11 cellular contexts compared by ENCODE assay signal in the genomic region with DNA sequence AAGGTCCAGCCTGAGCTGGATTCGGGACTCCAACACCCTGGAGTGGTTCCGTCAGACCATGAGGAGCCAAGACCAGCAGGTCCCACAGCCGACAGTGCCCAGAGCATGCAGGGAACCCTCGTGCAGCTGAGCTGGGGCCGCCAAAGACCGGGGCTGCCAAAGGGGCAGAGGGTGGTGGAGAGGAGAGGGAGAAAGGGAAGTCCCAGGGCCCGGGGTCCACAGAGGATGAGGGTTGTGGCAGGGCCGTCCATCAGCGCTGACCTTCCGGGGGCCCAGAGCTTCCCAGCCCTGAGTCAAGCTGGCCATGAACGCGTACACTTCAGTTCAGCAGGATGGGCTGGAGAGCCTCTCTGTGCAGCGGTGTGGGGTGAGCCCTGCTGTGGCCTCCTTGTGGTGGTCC. TPM values are rescaled to one million over a fixed set of nuclear protein-coding genes. Genes with fewer than 3 reads are reported as not detected.
DNase-seq lines count a peak whose midpoint lies in the region; ATAC-seq and TF ChIP-seq lines count a peak whose summit lies in the region.
"Had no signal": no experiment of that assay in that cellular context is flagged by ENCODE, and none has a peak within 500 bp of the region (broad histone marks: within the 10 kb centered on the region; RNA-seq: fewer than 3 reads in every experiment).

No MANE protein-coding gene starts in this region.

- H2AK5ac ChIP-seq in neuronal stem cell (ENCODE audit: low read depth, low read length) = no peak overlapping the region

- no peak overlapping the region for H2BK120ac ChIP-seq in neuronal stem cell (ENCODE audit: low read depth, low read length)

- peak overlapping the region; percentile 50; the same call in 1 of the 2 replicates for H3K27ac ChIP-seq in BLaER1
- peak overlapping the region; percentile 96 for H3K27ac ChIP-seq in RWPE1
- H3K27ac ChIP-seq in neuronal stem cell (replicated peaks; ENCODE audit: low read length) = no peak overlapping the region
- H3K27ac ChIP-seq: A549 had no signal

- ATAC-seq in GM21390 (IDR thresholded peaks at IDR 0.05; ENCODE audit: unreplicated experiment) = no peak
- ATAC-seq: A549 had no signal

- no peak overlapping the region for H4K91ac ChIP-seq in neuronal stem cell (ENCODE audit: low read depth, low read length, poor library complexity)

- CTCF ChIA-PET in RWPE1 (lab: Yijun Ruan, JAX) = no interaction called here

- H3K36me3 ChIP-seq in BLaER1 = peaks cover 73% of the 10 kb centered on the region
- H3K36me3 ChIP-seq in GM06990 (ENCODE audit: control insufficient read depth, insufficient read depth, low read length) = peaks cover 10% of the 10 kb centered on the region
- H3K36me3 ChIP-seq in neuronal stem cell (replicated peaks in 1 of 2; ENCODE audit: control insufficient read depth in 2 of 2, insufficient read depth in 2 of 2, low read length in 2 of 2) = peaks cover 44 to 82% of the 10 kb centered on the region in 2 donors

- WGBS in neuronal stem cell (ENCODE audit: extremely low coverage in 2 of 2, insufficient read length in 2 of 2, insufficient replicate concordance in 1 of 2), 2 donors = no CpG with 5 or more reads among the region's 13 CpGs

- H3K23ac ChIP-seq in neuronal stem cell (ENCODE audit: low read depth, low read length, poor library complexity) = peak overlapping the region; percentile 85

- H3K4me2 ChIP-seq in BLaER1 = peak overlapping the region; percentile 76
- no peak overlapping the region for H3K4me2 ChIP-seq in neuronal stem cell (ENCODE audit: insufficient read depth, low read length, poor library complexity, severe bottlenecking)
- H3K4me2 ChIP-seq: A549, GM23338 had no signal

- H3K4me3 ChIP-seq in BLaER1 (no peak overlapping the region), GM06990 (replicated peaks; ENCODE audit: low read depth, low read length) (no peak overlapping the region), neuronal stem cell (ENCODE audit: low read length in 2 of 2) (peak overlapping the region in 1 of 2 donors; percentile 22)
- H3K4me3 ChIP-seq: A549, GM23338 had no signal

- H4K20me1 ChIP-seq in BLaER1 = peaks cover 74% of the 10 kb centered on the region

- POLR2A ChIA-PET in RWPE1 (lab: Yijun Ruan, JAX; ENCODE audit: low non-redundant PET) = no interaction called here

- no peak overlapping the region for H3K18ac ChIP-seq in neuronal stem cell (ENCODE audit: low read length)

- H4K8ac ChIP-seq in neuronal stem cell (ENCODE audit: low read depth, low read length) = no peak overlapping the region

- no peak overlapping the region; the same call in 1 of the 2 replicates for H3K9ac ChIP-seq in BLaER1
- peak overlapping the region; percentile 17 for H3K9ac ChIP-seq in neuronal stem cell (ENCODE audit: low read depth, low read length, poor library complexity)

- peaks cover 7% of the 10 kb centered on the region for H3K79me1 ChIP-seq in neuronal stem cell (ENCODE audit: low read depth, low read length)

- H2BK5ac ChIP-seq in neuronal stem cell (ENCODE audit: low read length) = peak overlapping the region; percentile 87

- peak; percentile 13 for DNase-seq in GM06990 (ENCODE audit: extremely low read depth, insufficient read length)
- DNase-seq in RWPE1 (ENCODE audit: low spot score) = no peak
- DNase-seq in neuronal stem cell (ENCODE audit: low spot score) = no peak
- DNase-seq in germinal center (ENCODE audit: low spot score) = no peak
- DNase-seq: CD4-positive, CD25-positive, alpha-beta regulatory T cell; DMS 273 treated with DMSO at 0.1 percent for 48 hours had no signal

- H2AFZ ChIP-seq in neuronal stem cell (ENCODE audit: low read length) = no peak overlapping the region
- H2AFZ ChIP-seq: GM23338 had no signal

- H3K4me1 ChIP-seq in BLaER1 (peaks cover 89% of the 10 kb centered on the region), neuronal stem cell (ENCODE audit: control insufficient read depth in 2 of 2, insufficient read depth in 1 of 2, low read depth in 1 of 2, low read length in 2 of 2) (peaks cover 3 to 5% of the 10 kb centered on the region in 2 donors)

- TF ChIP-seq CTCF in GM06990 (IDR thresholded peaks at IDR 0.05; ENCODE audit: insufficient read depth, low read length, poor library complexity, severe bottlenecking) (no peak), RWPE1 (conservative IDR thresholded peaks at IDR 0.05; ENCODE audit: low read depth) (no peak)

- H3K14ac ChIP-seq in neuronal stem cell (ENCODE audit: low read length) = no peak overlapping the region

- no peak overlapping the region for H2BK12ac ChIP-seq in neuronal stem cell (ENCODE audit: low read length)

- peak overlapping the region; percentile 75 for H2BK15ac ChIP-seq in neuronal stem cell (ENCODE audit: low read length)

- H3K9me3 ChIP-seq in BLaER1 = no peaks in the 10 kb centered on the region
- H3K9me3 ChIP-seq in neuronal stem cell (replicated peaks in 1 of 2; ENCODE audit: control insufficient read depth in 2 of 2, insufficient read depth in 1 of 2, low read depth in 1 of 2, low read length in 2 of 2) = no peaks in the 10 kb centered on the region
- H3K9me3 ChIP-seq: A549 had no signal

- H3K27me3 ChIP-seq in BLaER1 = no peaks in the 10 kb centered on the region
- no peaks in the 10 kb centered on the region for H3K27me3 ChIP-seq in GM06990 (replicated peaks; ENCODE audit: control insufficient read depth, insufficient read depth, low read length)
- H3K27me3 ChIP-seq in neuronal stem cell (ENCODE audit: control insufficient read depth in 3 of 3, insufficient read depth in 3 of 3, low read depth in 1 of 3, low read length in 3 of 3) = no peaks in the 10 kb centered on the region

- no peak overlapping the region for H3K4ac ChIP-seq in neuronal stem cell (ENCODE audit: low read length)

RNA-seq across cellular contexts. Expression of gene CAPN15, which starts 6.7 kb away (rescaled TPM):
- 19.7 TPM for polyA plus RNA-seq in neuronal stem cell (2013, experiment 1 of 2)
- polyA plus RNA-seq in neuronal stem cell (2013, experiment 2 of 2) = 19.6 TPM

RNA-seq across cellular contexts. Expression of gene PRR35, which starts 39.3 kb away (rescaled TPM):
- 0.17 TPM for polyA plus RNA-seq in neuronal stem cell (2013, experiment 1 of 2)
- 0.21 TPM for polyA plus RNA-seq in neuronal stem cell (2013, experiment 2 of 2)
- polyA plus RNA-seq: BJ; CD4-positive, CD25-positive, alpha-beta regulatory T cell had no signal

RNA-seq across cellular contexts. Expression of gene NHLRC4, which starts 46.0 kb away (rescaled TPM):
- polyA plus RNA-seq in neuronal stem cell (2013, experiment 1 of 2) = 0.04 TPM
- 0.04 TPM for polyA plus RNA-seq in neuronal stem cell (2013, experiment 2 of 2)

RNA-seq across cellular contexts. Expression of gene PIGQ, which starts 48.9 kb away (rescaled TPM):
- polyA plus RNA-seq in neuronal stem cell (2013, experiment 1 of 2) = 23.9 TPM
- 22.8 TPM for polyA plus RNA-seq in neuronal stem cell (2013, experiment 2 of 2)
